Comparison of ENCODE assay signal across 19 cellular contexts in genomic region chr4:81595287-81595686, GRCh38.
A peak's percentile ranks its signal among the peaks of the same experiment; 100 is the strongest.
DNase-seq lines count a peak whose midpoint lies in the region; ATAC-seq and TF ChIP-seq lines count a peak whose summit lies in the region.
"Had no signal": no experiment of that assay in that cellular context is flagged by ENCODE, and none has a peak within 500 bp of the region (broad histone marks: within the 10 kb centered on the region; RNA-seq: fewer than 3 reads in every experiment).

No MANE protein-coding gene starts in this region.

- peak; percentile 53 for ATAC-seq in Right ventricle myocardium superior (ENCODE audit: poor library complexity)
- ATAC-seq: HCT116 had no signal

- H4K20me1 ChIP-seq in MM.1S (ENCODE audit: insufficient read depth, low read length) (no peaks in the 10 kb centered on the region), SU-DHL-6 (ENCODE audit: low read depth, low read length) (no peaks in the 10 kb centered on the region)
- H4K20me1 ChIP-seq: BLaER1 had no signal

- H3K4me2 ChIP-seq in MM.1S (ENCODE audit: low read depth, low read length) (peak overlapping the region; percentile 79), SU-DHL-6 (ENCODE audit: low read depth, low read length, poor library complexity, severe bottlenecking) (peak overlapping the region; percentile 41)
- H3K4me2 ChIP-seq: BLaER1 had no signal

- TF ChIP-seq CTCF in left ventricle myocardium inferior (IDR thresholded peaks at IDR 0.05; ENCODE audit: borderline replicate concordance) (no peak), MM.1S (IDR thresholded peaks at IDR 0.05; ENCODE audit: low read length) (no peak), SU-DHL-6 (IDR thresholded peaks at IDR 0.05; ENCODE audit: insufficient read depth, low read length, poor library complexity, severe bottlenecking) (no peak)

- 0 out of 2 replicates have a peak overlapping the region, but pooled peaks have one; percentile 23 for H2AFZ ChIP-seq in MM.1S (ENCODE audit: low read length)
- H2AFZ ChIP-seq in SU-DHL-6 (ENCODE audit: low read depth, low read length, severe bottlenecking): peak overlapping the region; percentile 51

- intact Hi-C loops in Right ventricle myocardium superior (cut with DNase I): no loop called here
- intact Hi-C loops in left ventricle myocardium inferior (cut with micrococcal nuclease): no loop called here

- H3K27me3 ChIP-seq in left ventricle myocardium inferior (ENCODE audit: low read depth) (no peaks in the 10 kb centered on the region), MM.1S (replicated peaks; ENCODE audit: insufficient read depth, low read length) (no peaks in the 10 kb centered on the region), SU-DHL-6 (ENCODE audit: low read length) (no peaks in the 10 kb centered on the region)
- H3K27me3 ChIP-seq: BLaER1, SJSA1 had no signal

- peaks cover 32% of the 10 kb centered on the region for H3K4me1 ChIP-seq in left ventricle myocardium inferior
- H3K4me1 ChIP-seq in MM.1S (ENCODE audit: low read length): peaks cover 23% of the 10 kb centered on the region
- H3K4me1 ChIP-seq: BLaER1, SJSA1 had no signal

- H3K9ac ChIP-seq in MM.1S (ENCODE audit: low read length): no peak overlapping the region
- H3K9ac ChIP-seq in SU-DHL-6 (ENCODE audit: low read length): no peak overlapping the region; the same call in 1 of the 2 replicates
- H3K9ac ChIP-seq: BLaER1 had no signal

- no peak overlapping the region for H3K4me3 ChIP-seq in left ventricle myocardium inferior
- no peak overlapping the region for H3K4me3 ChIP-seq in MM.1S (ENCODE audit: low read length)
- no peak overlapping the region for H3K4me3 ChIP-seq in SU-DHL-6 (ENCODE audit: insufficient read depth, low read length, poor library complexity, severe bottlenecking)
- H3K4me3 ChIP-seq: BLaER1, SJSA1 had no signal

- H3F3A ChIP-seq in MM.1S (ENCODE audit: insufficient read depth, low read length): no peaks in the 10 kb centered on the region
- H3F3A ChIP-seq in SU-DHL-6 (ENCODE audit: insufficient read depth): no peaks in the 10 kb centered on the region

- no peak for DNase-seq in Right ventricle myocardium superior
- DNase-seq in left ventricle myocardium inferior: no peak
- DNase-seq in MM.1S: no peak
- DNase-seq in activated gamma-delta T cell (lab: John Stamatoyannopoulos, UW): no peak
- no peak for DNase-seq in NCI-H524 (lab: John Stamatoyannopoulos, UW)
- no peak for DNase-seq in stimulated activated naive CD4-positive, alpha-beta T cell treated with Interleukin-2 at 50 U/mL for 16 hours (lab: John Stamatoyannopoulos, UW)
- DNase-seq: 8988T; ACHN; CD4-positive, CD25-positive, alpha-beta regulatory T cell; DMS153; DND-41; Kasumi-1; NCI-H2029 treated with DMSO at 0.1 percent for 48 hours; NCI-H446 treated with DMSO at 0.1 percent for 48 hours; NCI-H526 treated with DMSO at 0.1 percent for 48 hours had no signal

- H3K27ac ChIP-seq in left ventricle myocardium inferior (replicated peaks): no peak overlapping the region
- no peak overlapping the region for H3K27ac ChIP-seq in MM.1S (ENCODE audit: low read length)
- H3K27ac ChIP-seq in SU-DHL-6 (ENCODE audit: low read depth, low read length): no peak overlapping the region
- H3K27ac ChIP-seq: BLaER1, SJSA1 had no signal

- H3K36me3 ChIP-seq in left ventricle myocardium inferior: no peaks in the 10 kb centered on the region
- H3K36me3 ChIP-seq in MM.1S (replicated peaks; ENCODE audit: insufficient read depth, low read length): no peaks in the 10 kb centered on the region
- H3K36me3 ChIP-seq in SU-DHL-6 (ENCODE audit: low read length): no peaks in the 10 kb centered on the region
- H3K36me3 ChIP-seq: BLaER1, SJSA1 had no signal

- H3K9me2 ChIP-seq in MM.1S (replicated peaks; ENCODE audit: insufficient read depth, low read length): no peaks in the 10 kb centered on the region
- no peaks in the 10 kb centered on the region for H3K9me2 ChIP-seq in SU-DHL-6 (replicated peaks; ENCODE audit: insufficient read depth, low read length)

- H3K9me3 ChIP-seq in left ventricle myocardium inferior (replicated peaks) (peaks cover 8% of the 10 kb centered on the region), MM.1S (replicated peaks; ENCODE audit: insufficient read depth, low read length) (no peaks in the 10 kb centered on the region), SU-DHL-6 (ENCODE audit: insufficient read depth, low read length) (no peaks in the 10 kb centered on the region)
- H3K9me3 ChIP-seq: SJSA1 had no signal

- H3K79me2 ChIP-seq in MM.1S (ENCODE audit: low read length): no peaks in the 10 kb centered on the region
- H3K79me2 ChIP-seq in SU-DHL-6 (ENCODE audit: insufficient read depth, low read length): no peaks in the 10 kb centered on the region
